9 cellular contexts compared by ENCODE assay signal in genomic region chr9:91426123-91426745, GRCh38. TPM values are rescaled to one million over a fixed set of nuclear protein-coding genes. Genes with fewer than 3 reads are reported as not detected.
DNase-seq lines count a peak whose midpoint lies in the region; ATAC-seq and TF ChIP-seq lines count a peak whose summit lies in the region.
"Had no signal": no experiment of that assay in that cellular context is flagged by ENCODE, and none has a peak within 500 bp of the region (broad histone marks: within the 10 kb centered on the region; RNA-seq: fewer than 3 reads in every experiment).

No MANE protein-coding gene starts in this region.

- H3K4me3 Mint-ChIP-seq in T-helper 17 cell: peak overlapping the region; percentile 63

- peaks cover 13 to 57% (median 19%) of the 10 kb centered on the region in 4 donors for H3K4me1 ChIP-seq in stomach

- TF ChIP-seq EP300 in stomach (IDR thresholded peaks at IDR 0.05): no peak

- peaks cover 2% of the 10 kb centered on the region for H3K36me3 Mint-ChIP-seq in T-helper 17 cell (ENCODE audit: low read depth)
- H3K36me3 Mint-ChIP-seq: CD4-positive, CD25-positive, alpha-beta regulatory T cell had no signal

- ATAC-seq in T-helper 17 cell: no peak
- no peak for ATAC-seq in HG02973 (IDR thresholded peaks at IDR 0.05; ENCODE audit: unreplicated experiment)
- ATAC-seq in HG02870 (IDR thresholded peaks at IDR 0.05; ENCODE audit: unreplicated experiment): no peak

- H3K36me3 ChIP-seq in stomach: no peaks in the 10 kb centered on the region

- peak; percentile 33 for DNase-seq in NCI-H1105 treated with DMSO at 0.1 percent for 48 hours (lab: John Stamatoyannopoulos, UW)
- DNase-seq in NCI-H1105 (lab: John Stamatoyannopoulos, UW): no peak
- peak; percentile 63 for DNase-seq in HuH-7 (ENCODE audit: low spot score)
- no peak for DNase-seq in T-helper 17 cell
- peak; percentile 42 for DNase-seq in foreskin melanocyte
- no peak for DNase-seq in stomach

- intact Hi-C loops in stomach (cut with DNase I; ENCODE audit: low total_unique reads): loop anchor here (5.0 kb wide), 1 partner anchor 389 kb away; no protein-coding TSS in a partner anchor

- TF ChIP-seq POLR2A in stomach (IDR thresholded peaks at IDR 0.05): no peak

- 22 to 32% (median 27%) methylated on average over 3 of the region's 3 CpGs for WGBS in stomach, 5 donors

- no peak overlapping the region for H3K4me3 ChIP-seq in stomach

- H3K27ac Mint-ChIP-seq in T-helper 17 cell: no peak overlapping the region

- H3K9me3 ChIP-seq in T-helper 17 cell (ENCODE audit: control insufficient read depth, low read length, poor library complexity, severe bottlenecking): no peaks in the 10 kb centered on the region
- no peaks in the 10 kb centered on the region for H3K9me3 ChIP-seq in stomach

- H3K27me3 Mint-ChIP-seq in T-helper 17 cell: peaks cover 15% of the 10 kb centered on the region

- peak overlapping the region in 4 of 5 donors; percentile 99 to 100 (median 100) for H3K27ac ChIP-seq in stomach

- peaks cover 0 to 2% (median 0%) of the 10 kb centered on the region in 3 donors for H3K27me3 ChIP-seq in stomach

- H3K4me1 Mint-ChIP-seq in T-helper 17 cell: peaks cover 36% of the 10 kb centered on the region

- peak in 4 of 7 experiments; percentile 20 to 56 (median 32) for TF ChIP-seq CTCF in stomach (IDR thresholded peaks at IDR 0.05)

RNA-seq across cellular contexts. Expression of gene NFIL3, which starts 2.6 kb away (rescaled TPM):
- total RNA-seq in T-helper 17 cell (10 to 100 TPM; 20.1 to 22.1 TPM), stomach (10 to 100 TPM in 3 of 5 donors, 1 to 10 TPM in 1, not detected in 1; 8.0 to 39.7 (median 17.5) TPM)
- polyA plus RNA-seq in stomach: 10 to 100 TPM; 21.2 to 21.9 (median 21.7) TPM

Comparison
In these comparisons a context has a peak if more than half of its experiments do, and no peak if none do; other contexts are left out.
1. DNase-seq: peak in NCI-H1105 treated with DMSO at 0.1 percent for 48 hours (single experiment), HuH-7 (single experiment) and foreskin melanocyte (single experiment); none in NCI-H1105 (single experiment), T-helper 17 cell (0 of 3) and stomach (single experiment).